In the genomic region with DNA sequence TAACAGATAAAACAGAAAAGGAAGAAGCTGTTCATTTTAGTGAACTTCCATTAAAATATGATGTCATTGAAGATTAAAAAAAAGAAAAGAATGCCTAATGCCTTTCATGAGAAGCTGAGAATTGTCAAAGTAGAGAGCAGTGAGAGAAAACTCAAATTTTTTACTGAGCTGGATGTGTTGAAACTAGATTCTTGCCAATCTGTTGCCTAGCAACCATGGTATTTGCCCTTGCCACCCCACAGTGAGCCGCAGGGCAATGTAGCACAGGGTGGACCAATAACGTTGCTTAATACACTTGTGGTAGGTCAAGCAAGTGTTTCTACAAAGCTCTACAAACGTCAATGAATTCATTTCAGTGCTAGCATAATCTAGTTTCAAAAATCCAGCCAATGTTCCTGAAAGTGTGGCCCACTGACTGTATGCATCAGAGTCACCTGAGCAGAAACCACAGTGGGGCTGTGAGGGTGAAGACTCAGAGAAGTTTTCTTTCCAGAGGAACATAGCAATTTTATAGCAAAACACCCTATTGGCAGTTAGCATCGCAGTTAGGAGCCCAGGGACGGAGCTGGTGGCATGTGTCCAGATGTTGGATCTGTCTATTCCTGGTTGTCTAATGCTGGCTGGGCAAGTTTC, we compare ENCODE assay signal across 8 cellular contexts.
A peak's percentile ranks its signal among the peaks of the same experiment; 100 is the strongest.
DNase-seq lines count a peak whose midpoint lies in the region; ATAC-seq lines count a peak whose summit lies in the region.

No MANE protein-coding gene starts in this region.

- H3K9me3 Mint-ChIP-seq in activated CD4-positive, alpha-beta memory T cell treated with anti-CD3 and anti-CD28 coated beads for 36 hours = no peaks in the 10 kb centered on the region
- no peaks in the 10 kb centered on the region for H3K9me3 Mint-ChIP-seq in activated CD4-positive, alpha-beta memory T cell treated with anti-CD3 and anti-CD28 coated beads, Interleukin-2, amount 10 ng/mL, durations not matched to agents 7 days and 5 days

- ATAC-seq in HG03469 (IDR thresholded peaks at IDR 0.05; ENCODE audit: unreplicated experiment) = peak; percentile 75
- ATAC-seq in T-helper 17 cell = peak; percentile 93

- peaks cover 47% of the 10 kb centered on the region for H3K4me1 Mint-ChIP-seq in activated CD4-positive, alpha-beta memory T cell treated with anti-CD3 and anti-CD28 coated beads for 36 hours (ENCODE audit: low read depth)
- H3K4me1 Mint-ChIP-seq in activated CD4-positive, alpha-beta memory T cell treated with anti-CD3 and anti-CD28 coated beads, Interleukin-2, amount 10 ng/mL, durations not matched to agents 7 days and 5 days = peaks cover 39% of the 10 kb centered on the region
- H3K4me1 Mint-ChIP-seq in T-helper 17 cell = peaks cover 50% of the 10 kb centered on the region

- intact Hi-C loops in activated CD4-positive, alpha-beta memory T cell treated with anti-CD3 and anti-CD28 coated beads for 36 hours (cut with micrococcal nuclease) = loop anchor here (1.0 kb wide), 2 partner anchors 15 to 16 kb away; no protein-coding TSS in a partner anchor

- no peaks in the 10 kb centered on the region for H3K9me3 ChIP-seq in T-helper 17 cell (ENCODE audit: control insufficient read depth, low read length, poor library complexity, severe bottlenecking)

- H3K27ac Mint-ChIP-seq in activated CD4-positive, alpha-beta memory T cell treated with anti-CD3 and anti-CD28 coated beads for 36 hours = peak overlapping the region; percentile 69
- no peak overlapping the region for H3K27ac Mint-ChIP-seq in activated CD4-positive, alpha-beta memory T cell treated with anti-CD3 and anti-CD28 coated beads, Interleukin-2, amount 10 ng/mL, durations not matched to agents 7 days and 5 days
- peak overlapping the region; percentile 83 for H3K27ac Mint-ChIP-seq in T-helper 17 cell

- POLR2A ChIA-PET in activated CD4-positive, alpha-beta memory T cell treated with anti-CD3 and anti-CD28 coated beads for 36 hours (lab: Charles Lee) = interaction anchor here (1.0 to 1.1 kb wide), 2 partner anchors 12 to 17 kb away, joined by 3 to 5 read pairs; no protein-coding TSS in a partner anchor
- POLR2A ChIA-PET in activated CD4-positive, alpha-beta memory T cell treated with anti-CD3 and anti-CD28 coated beads, Interleukin-2, amount 10 ng/mL, durations not matched to agents 7 days and 5 days (lab: Charles Lee) = interaction anchor here (0.7 to 1.9 kb wide), 7 partner anchors 9 to 132 kb away, joined by 3 to 7 read pairs (median 3); partner anchors contain the start of gene DOCK10

- CTCF ChIA-PET in activated CD4-positive, alpha-beta memory T cell treated with anti-CD3 and anti-CD28 coated beads for 36 hours (lab: Charles Lee) = interaction anchor here (0.6 to 2.7 kb wide), 3 partner anchors 18 to 92 kb away, joined by 3 to 13 read pairs (median 3); no protein-coding TSS in a partner anchor
- CTCF ChIA-PET in activated CD4-positive, alpha-beta memory T cell treated with anti-CD3 and anti-CD28 coated beads, Interleukin-2, amount 10 ng/mL, durations not matched to agents 7 days and 5 days (lab: Charles Lee) = interaction anchor here (0.6 kb wide), 2 partner anchors 67 to 133 kb away, joined by 3 read pairs; partner anchors contain the start of gene DOCK10

- no peak overlapping the region for H3K4me3 Mint-ChIP-seq in activated CD4-positive, alpha-beta memory T cell treated with anti-CD3 and anti-CD28 coated beads for 36 hours
- no peak overlapping the region for H3K4me3 Mint-ChIP-seq in activated CD4-positive, alpha-beta memory T cell treated with anti-CD3 and anti-CD28 coated beads, Interleukin-2, amount 10 ng/mL, durations not matched to agents 7 days and 5 days
- no peak overlapping the region for H3K4me3 Mint-ChIP-seq in T-helper 17 cell

- no peaks in the 10 kb centered on the region for H3K27me3 Mint-ChIP-seq in activated CD4-positive, alpha-beta memory T cell treated with anti-CD3 and anti-CD28 coated beads for 36 hours
- H3K27me3 Mint-ChIP-seq in activated CD4-positive, alpha-beta memory T cell treated with anti-CD3 and anti-CD28 coated beads, Interleukin-2, amount 10 ng/mL, durations not matched to agents 7 days and 5 days = no peaks in the 10 kb centered on the region
- H3K27me3 Mint-ChIP-seq in T-helper 17 cell = no peaks in the 10 kb centered on the region

- H3K36me3 Mint-ChIP-seq in activated CD4-positive, alpha-beta memory T cell treated with anti-CD3 and anti-CD28 coated beads for 36 hours = peaks cover 35% of the 10 kb centered on the region
- peaks cover 71% of the 10 kb centered on the region for H3K36me3 Mint-ChIP-seq in activated CD4-positive, alpha-beta memory T cell treated with anti-CD3 and anti-CD28 coated beads, Interleukin-2, amount 10 ng/mL, durations not matched to agents 7 days and 5 days (ENCODE audit: low read depth)
- peaks cover 9% of the 10 kb centered on the region for H3K36me3 Mint-ChIP-seq in T-helper 17 cell (ENCODE audit: low read depth)

- peak; percentile 47 for DNase-seq in activated CD4-positive, alpha-beta memory T cell treated with anti-CD3 and anti-CD28 coated beads for 36 hours
- DNase-seq in activated CD4-positive, alpha-beta memory T cell treated with anti-CD3 and anti-CD28 coated beads, Interleukin-2, amount 10 ng/mL, durations not matched to agents 7 days and 5 days = no peak
- DNase-seq in T-helper 17 cell = no peak
- peak; percentile 82 for DNase-seq in fibroblast of peridontal ligament (ENCODE audit: extremely low read depth)
- peak; percentile 53 for DNase-seq in non-pigmented ciliary epithelial cell (ENCODE audit: low read depth)
- no peak for DNase-seq in GM19238 (ENCODE audit: insufficient read length, low spot score)
- DNase-seq in dedifferentiated amniotic fluid mesenchymal stem cell (ENCODE audit: extremely low spot score) = no peak

Comparison
In these comparisons a context has a peak if more than half of its experiments do, and no peak if none do; other contexts are left out.
1. DNase-seq: peak in activated CD4-positive, alpha-beta memory T cell treated with anti-CD3 and anti-CD28 coated beads for 36 hours (single experiment), fibroblast of peridontal ligament (single experiment) and non-pigmented ciliary epithelial cell (single experiment); none in activated CD4-positive, alpha-beta memory T cell treated with anti-CD3 and anti-CD28 coated beads, Interleukin-2, amount 10 ng/mL, durations not matched to agents 7 days and 5 days (single experiment), T-helper 17 cell (0 of 3), GM19238 (single experiment) and dedifferentiated amniotic fluid mesenchymal stem cell (single experiment).